In the genomic region with DNA sequence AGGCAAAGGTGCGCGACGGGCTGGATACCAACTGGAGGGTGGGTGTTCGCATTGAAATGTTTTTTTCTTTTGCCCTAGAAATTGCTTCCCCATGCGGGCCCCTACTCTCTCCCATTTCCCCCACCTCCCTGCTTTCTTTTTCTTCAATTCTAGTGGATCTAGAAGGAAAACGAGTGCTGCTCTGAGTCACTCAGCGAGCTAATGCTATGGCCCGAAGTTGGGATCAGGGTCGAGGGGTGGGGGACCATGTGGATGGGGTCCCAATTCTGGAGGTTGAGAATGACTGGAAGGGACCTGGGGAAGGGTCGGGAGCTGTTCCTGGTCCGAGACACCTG, we compare ENCODE assay signal across 9 cellular contexts.
DNase-seq lines count a peak whose midpoint lies in the region; FAIRE-seq and TF ChIP-seq lines count a peak whose summit lies in the region.
"Had no signal": no experiment of that assay in that cellular context is flagged by ENCODE, and none has a peak within 500 bp of the region (broad histone marks: within the 10 kb centered on the region; RNA-seq: fewer than 3 reads in every experiment).

No MANE protein-coding gene starts in this region.

- FAIRE-seq in bronchial epithelial cell (lab: Jason Lieb, UNC) (no peak), GM12892 (lab: Jason Lieb, UNC) (no peak)
- FAIRE-seq: GM18507 had no signal

- peak overlapping the region in 3 of 5 donors; percentile 64 to 69 (median 68) for H3K27ac ChIP-seq in stomach

- H3K9me3 ChIP-seq in stomach: no peaks in the 10 kb centered on the region

- H3K4me3 ChIP-seq in HFF-Myc (replicated peaks; ENCODE audit: low read depth, low read length): peak overlapping the region; percentile 44
- peak overlapping the region; percentile 48 for H3K4me3 ChIP-seq in bronchial epithelial cell (ENCODE audit: low read depth, low read length)
- H3K4me3 ChIP-seq in stomach: peak overlapping the region; percentile 46 to 58 (median 51)

- peaks cover 27 to 39% (median 37%) of the 10 kb centered on the region in 4 donors for H3K4me1 ChIP-seq in stomach

- no peak for TF ChIP-seq CTCF in HFF-Myc (IDR thresholded peaks at IDR 0.05; ENCODE audit: low read depth, low read length, missing control alignments)
- TF ChIP-seq CTCF in bronchial epithelial cell (IDR thresholded peaks at IDR 0.05; ENCODE audit: insufficient read depth, low read length, severe bottlenecking): no peak
- TF ChIP-seq CTCF in stomach (IDR thresholded peaks at IDR 0.05): no peak

- DNase-seq in HFF-Myc (ENCODE audit: extremely low read depth, low read depth) (no peak), bronchial epithelial cell (ENCODE audit: low read depth) (no peak), iris pigment epithelial cell (ENCODE audit: low read depth) (peak; percentile 18), stomach (no peak), islet precursor cell (no peak), MV-4-11 (lab: John Stamatoyannopoulos, UW) (no peak), GM12892 (ENCODE audit: insufficient read length) (no peak), inferior parietal cortex (ENCODE audit: extremely low spot score) (no peak)

- H3K27me3 ChIP-seq in bronchial epithelial cell (ENCODE audit: control insufficient read depth, insufficient read depth, low read length) (peaks cover 17% of the 10 kb centered on the region), stomach (peaks cover 0 to 71% (median 49%) of the 10 kb centered on the region in 3 donors)

- intact Hi-C loops in stomach (cut with DNase I; ENCODE audit: low total_unique reads): no loop called here

- 2 to 6% (median 4%) methylated on average over 11 of the region's 11 CpGs for WGBS in stomach, 5 donors

- TF ChIP-seq POLR2A in stomach (IDR thresholded peaks at IDR 0.05): no peak
- TF ChIP-seq POLR2A in GM12892 (IDR thresholded peaks at IDR 0.05; ENCODE audit: low read depth, low read length): no peak

- TF ChIP-seq EP300 in stomach (IDR thresholded peaks at IDR 0.05): no peak

- H3K36me3 ChIP-seq in bronchial epithelial cell (ENCODE audit: control insufficient read depth, insufficient read depth, low read length): no peaks in the 10 kb centered on the region
- H3K36me3 ChIP-seq in stomach: no peaks in the 10 kb centered on the region
